Comparison of ENCODE assay signal across 8 cellular contexts in the genomic region with DNA sequence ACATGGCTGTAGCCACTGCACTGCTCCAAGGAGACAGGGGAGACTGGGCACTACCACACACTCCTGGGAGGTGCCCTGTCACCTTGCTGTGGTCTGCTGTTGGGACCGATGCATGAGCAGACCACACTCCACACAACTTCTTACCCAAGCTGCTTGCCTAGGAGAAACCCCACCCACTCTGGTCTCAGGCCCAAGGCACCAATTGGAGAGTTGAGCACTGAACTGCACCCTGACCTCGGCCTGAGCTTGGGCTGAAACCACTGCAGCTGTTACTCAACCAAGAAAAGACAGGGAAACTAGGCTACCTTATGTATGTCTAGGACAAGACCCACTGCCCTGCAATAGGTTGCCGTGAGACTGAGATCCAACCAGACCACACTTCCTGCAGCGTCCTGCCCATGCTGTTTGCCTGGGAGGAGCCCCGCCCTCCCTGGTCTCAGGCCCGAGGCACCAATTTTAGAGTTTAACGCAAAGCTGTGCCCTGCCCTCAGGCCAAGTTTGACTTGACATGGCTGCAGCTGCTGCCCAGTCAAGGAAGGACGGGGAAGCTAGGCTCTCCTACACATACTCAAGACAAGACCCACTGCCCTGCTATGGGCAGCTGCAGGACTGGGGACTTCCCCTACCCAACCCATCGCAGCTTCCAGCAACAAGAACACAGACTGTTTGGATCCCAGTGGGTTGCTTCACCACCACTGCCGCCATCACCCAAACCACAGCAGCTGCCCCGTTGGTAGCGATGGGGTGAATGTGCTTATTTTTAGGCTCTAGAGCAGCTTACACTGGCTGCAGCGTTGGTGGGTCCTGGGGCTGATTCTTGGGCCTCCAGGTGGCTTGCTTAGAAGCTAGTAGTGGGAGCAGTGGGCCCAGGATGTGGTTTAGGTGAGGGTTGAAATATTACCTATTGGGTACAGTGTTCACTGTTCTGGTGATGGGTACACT.
DNase-seq lines count a peak whose midpoint lies in the region; ATAC-seq and TF ChIP-seq lines count a peak whose summit lies in the region.

No MANE protein-coding gene starts in this region.

- H3K4me3 ChIP-seq in prostate gland = no peak overlapping the region

- no peaks in the 10 kb centered on the region for H3K27me3 ChIP-seq in prostate gland (replicated peaks; ENCODE audit: insufficient read depth)

- peaks cover 20% of the 10 kb centered on the region for H3K4me1 Mint-ChIP-seq in activated CD4-positive, alpha-beta T cell treated with anti-CD3 and anti-CD28 coated beads, Interleukin-2, amount 10 ng/mL, durations not matched to agents 7 days and 5 days
- H3K4me1 Mint-ChIP-seq in activated T-cell treated with anti-CD3 and anti-CD28 coated beads, Interleukin-2, amount 50 U/mL, for 72 hours (ENCODE audit: low read depth) = peaks cover 13% of the 10 kb centered on the region
- H3K4me1 Mint-ChIP-seq in stimulated activated memory B cell treated with anti-CD40 and anti-IgM and Interleukin-4, amounts not matched to agents 10 μg/mL and 1 μg/mL and 100 μg/mL, for 72 hours = peaks cover 7% of the 10 kb centered on the region

- H3K9me3 ChIP-seq in prostate gland = no peaks in the 10 kb centered on the region

- 77% methylated on average over 13 of the region's 13 CpGs for WGBS in prostate gland

- H3K9me3 Mint-ChIP-seq in activated CD4-positive, alpha-beta T cell treated with anti-CD3 and anti-CD28 coated beads, Interleukin-2, amount 10 ng/mL, durations not matched to agents 7 days and 5 days = no peaks in the 10 kb centered on the region
- no peaks in the 10 kb centered on the region for H3K9me3 Mint-ChIP-seq in activated T-cell treated with anti-CD3 and anti-CD28 coated beads, Interleukin-2, amount 50 U/mL, for 72 hours
- H3K9me3 Mint-ChIP-seq in stimulated activated memory B cell treated with anti-CD40 and anti-IgM and Interleukin-4, amounts not matched to agents 10 μg/mL and 1 μg/mL and 100 μg/mL, for 72 hours = no peaks in the 10 kb centered on the region

- no peaks in the 10 kb centered on the region for H3K36me3 ChIP-seq in prostate gland

- no peaks in the 10 kb centered on the region for H3K27me3 Mint-ChIP-seq in activated CD4-positive, alpha-beta T cell treated with anti-CD3 and anti-CD28 coated beads, Interleukin-2, amount 10 ng/mL, durations not matched to agents 7 days and 5 days
- no peaks in the 10 kb centered on the region for H3K27me3 Mint-ChIP-seq in activated T-cell treated with anti-CD3 and anti-CD28 coated beads, Interleukin-2, amount 50 U/mL, for 72 hours (ENCODE audit: low read depth)
- H3K27me3 Mint-ChIP-seq in stimulated activated memory B cell treated with anti-CD40 and anti-IgM and Interleukin-4, amounts not matched to agents 10 μg/mL and 1 μg/mL and 100 μg/mL, for 72 hours = peaks cover 53% of the 10 kb centered on the region

- TF ChIP-seq POLR2A in prostate gland (IDR thresholded peaks at IDR 0.05) = no peak

- peak; percentile 65 for ATAC-seq in HG03432 (IDR thresholded peaks at IDR 0.05; ENCODE audit: unreplicated experiment)
- ATAC-seq in activated T-cell treated with anti-CD3 and anti-CD28 coated beads, Interleukin-2, amount 50 U/mL, for 72 hours (replicated peaks in 1 of 2) = peak; percentile 28 to 32
- ATAC-seq in stimulated activated memory B cell treated with anti-CD40 and anti-IgM and Interleukin-4, amounts not matched to agents 10 μg/mL and 1 μg/mL and 100 μg/mL, for 72 hours = peak; percentile 59

- intact Hi-C loops in prostate gland (cut with DNase I) = no loop called here

- no peak for TF ChIP-seq CTCF in prostate gland (IDR thresholded peaks at IDR 0.05)

- POLR2A ChIA-PET in activated CD4-positive, alpha-beta T cell treated with anti-CD3 and anti-CD28 coated beads, Interleukin-2, amount 10 ng/mL, durations not matched to agents 7 days and 5 days (lab: Charles Lee) = no interaction called here

- H3K4me3 Mint-ChIP-seq in activated CD4-positive, alpha-beta T cell treated with anti-CD3 and anti-CD28 coated beads, Interleukin-2, amount 10 ng/mL, durations not matched to agents 7 days and 5 days = no peak overlapping the region
- no peak overlapping the region for H3K4me3 Mint-ChIP-seq in activated T-cell treated with anti-CD3 and anti-CD28 coated beads, Interleukin-2, amount 50 U/mL, for 72 hours
- no peak overlapping the region for H3K4me3 Mint-ChIP-seq in stimulated activated memory B cell treated with anti-CD40 and anti-IgM and Interleukin-4, amounts not matched to agents 10 μg/mL and 1 μg/mL and 100 μg/mL, for 72 hours

- DNase-seq in activated CD4-positive, alpha-beta T cell treated with anti-CD3 and anti-CD28 coated beads, Interleukin-2, amount 10 ng/mL, durations not matched to agents 7 days and 5 days = peak; percentile 22
- DNase-seq in activated CD4-positive, alpha-beta T cell treated with anti-CD3 and anti-CD28 coated beads, Interleukin-2, amount 50 U/mL, for 4 hours = no peak
- DNase-seq in activated T-cell treated with anti-CD3 and anti-CD28 coated beads, Interleukin-2, amount 50 U/mL, for 72 hours = no peak
- DNase-seq in prostate gland (ENCODE audit: low spot score) (no peak), COLO829 (ENCODE audit: low spot score) (no peak), foreskin melanocyte (no peak)

- no peak overlapping the region for H3K27ac Mint-ChIP-seq in activated CD4-positive, alpha-beta T cell treated with anti-CD3 and anti-CD28 coated beads, Interleukin-2, amount 10 ng/mL, durations not matched to agents 7 days and 5 days
- no peak overlapping the region for H3K27ac Mint-ChIP-seq in activated T-cell treated with anti-CD3 and anti-CD28 coated beads, Interleukin-2, amount 50 U/mL, for 72 hours
- no peak overlapping the region for H3K27ac Mint-ChIP-seq in stimulated activated memory B cell treated with anti-CD40 and anti-IgM and Interleukin-4, amounts not matched to agents 10 μg/mL and 1 μg/mL and 100 μg/mL, for 72 hours

- H3K27ac ChIP-seq in prostate gland = no peak overlapping the region

- CTCF ChIA-PET in activated CD4-positive, alpha-beta T cell treated with anti-CD3 and anti-CD28 coated beads, Interleukin-2, amount 10 ng/mL, durations not matched to agents 7 days and 5 days (lab: Charles Lee) = no interaction called here

- H3K4me1 ChIP-seq in prostate gland (replicated peaks) = no peaks in the 10 kb centered on the region

- no peaks in the 10 kb centered on the region for H3K36me3 Mint-ChIP-seq in activated CD4-positive, alpha-beta T cell treated with anti-CD3 and anti-CD28 coated beads, Interleukin-2, amount 10 ng/mL, durations not matched to agents 7 days and 5 days (ENCODE audit: low read depth)
- no peaks in the 10 kb centered on the region for H3K36me3 Mint-ChIP-seq in activated T-cell treated with anti-CD3 and anti-CD28 coated beads, Interleukin-2, amount 50 U/mL, for 72 hours (ENCODE audit: insufficient read depth in 2 of 2)
- no peaks in the 10 kb centered on the region for H3K36me3 Mint-ChIP-seq in stimulated activated memory B cell treated with anti-CD40 and anti-IgM and Interleukin-4, amounts not matched to agents 10 μg/mL and 1 μg/mL and 100 μg/mL, for 72 hours
